24 cellular contexts compared by ENCODE assay signal in the genomic region with DNA sequence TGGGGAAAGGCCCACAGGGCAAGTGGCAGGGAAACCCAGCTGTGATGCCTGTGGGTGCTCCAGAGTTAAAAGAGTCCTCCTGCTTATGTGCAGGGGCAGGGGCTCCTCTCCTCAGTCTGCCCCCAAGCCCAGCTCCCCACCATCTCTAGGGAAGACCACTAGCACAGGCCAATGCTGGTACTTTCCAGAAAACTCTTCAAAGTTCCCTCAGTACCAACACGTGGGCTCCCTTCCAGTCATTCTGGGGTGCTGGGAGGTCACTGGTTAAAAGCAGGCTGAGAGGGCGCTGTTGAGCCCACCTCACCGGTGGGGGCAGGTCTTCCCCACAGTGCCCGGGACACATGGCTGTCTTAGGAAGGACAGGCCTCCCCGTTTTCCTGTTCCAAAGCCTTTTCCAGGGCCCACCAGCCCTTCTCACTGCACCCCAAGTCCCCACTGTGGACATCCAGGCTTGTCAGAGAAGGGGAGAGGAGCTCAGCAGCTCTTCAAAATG.
A peak's percentile ranks its signal among the peaks of the same experiment; 100 is the strongest.
DNase-seq lines count a peak whose midpoint lies in the region; ATAC-seq and TF ChIP-seq lines count a peak whose summit lies in the region.
"Had no signal": no experiment of that assay in that cellular context is flagged by ENCODE, and none has a peak within 500 bp of the region (broad histone marks: within the 10 kb centered on the region; RNA-seq: fewer than 3 reads in every experiment).

No MANE protein-coding gene starts in this region.

- H3K4me1 ChIP-seq in H9 (ENCODE audit: insufficient read depth, low read length) (no peaks in the 10 kb centered on the region), mesendoderm (ENCODE audit: control insufficient read depth, low read depth, low read length) (no peaks in the 10 kb centered on the region), aorta (ENCODE audit: control insufficient read depth in 1 of 2, insufficient read depth in 2 of 2, low read length in 2 of 2) (no peaks in the 10 kb centered on the region)
- H3K4me1 ChIP-seq: body of pancreas, pancreas had no signal

- H3K79me2 ChIP-seq in H9 (ENCODE audit: insufficient read depth, low read length) (no peaks in the 10 kb centered on the region), mesendoderm (ENCODE audit: control insufficient read depth, insufficient read depth, low read length) (no peaks in the 10 kb centered on the region)

- H3K4me3 ChIP-seq in mesendoderm (ENCODE audit: low read length) = no peak overlapping the region
- no peak overlapping the region for H3K4me3 ChIP-seq in aorta (ENCODE audit: low read length in 2 of 2)
- H3K4me3 ChIP-seq: body of pancreas, mucosa of descending colon, pancreas, skin epidermis had no signal

- H4K5ac ChIP-seq in H9 (ENCODE audit: insufficient read length, low read depth, low read length) (no peak overlapping the region), mesendoderm (ENCODE audit: low read length) (no peak overlapping the region)

- peaks cover 46% of the 10 kb centered on the region for H3K27me3 Mint-ChIP-seq in H9 (ENCODE audit: low read depth)

- TF ChIP-seq CTCF in 22Rv1 (IDR thresholded peaks at IDR 0.05) (peak; percentile 11; the same call in 1 of the 2 replicates), H9 (conservative IDR thresholded peaks at IDR 0.05) (peak; percentile 67)

- H3K4me2 ChIP-seq in H9 (ENCODE audit: insufficient read depth, insufficient read length, low read length) (no peak overlapping the region), mesendoderm (ENCODE audit: low read length) (no peak overlapping the region)

- no peak overlapping the region for H3K27ac ChIP-seq in 22Rv1
- no peak overlapping the region for H3K27ac ChIP-seq in H9 (ENCODE audit: insufficient read length, low read depth, low read length)
- H3K27ac ChIP-seq in angular gyrus (ENCODE audit: low read depth, low read length) = peak overlapping the region; percentile 4
- H3K27ac ChIP-seq in mesendoderm (ENCODE audit: low read depth, low read length) = no peak overlapping the region
- no peak overlapping the region for H3K27ac ChIP-seq in aorta (ENCODE audit: low read depth in 1 of 2, low read length in 2 of 2)
- H3K27ac ChIP-seq: body of pancreas, pancreas, skin epidermis had no signal

- H2AFZ ChIP-seq in H9 (ENCODE audit: low read length) = no peak overlapping the region

- H4K91ac ChIP-seq in H9 (ENCODE audit: insufficient read length, low read depth, low read length) = no peak overlapping the region

- peak; percentile 50 for DNase-seq in H9
- DNase-seq in iPS-NIHi7 (ENCODE audit: extremely low spot score) = peak; percentile 78
- DNase-seq in H4 (ENCODE audit: low spot score) = no peak
- no peak for DNase-seq in mesendoderm
- DNase-seq in superior temporal gyrus (ENCODE audit: extremely low spot score) = no peak
- DNase-seq in aorta = no peak
- DNase-seq: activated CD4-positive, alpha-beta memory T cell treated with anti-CD3 and anti-CD28 coated beads for 36 hours; activated CD4-positive, CD25-positive, alpha-beta regulatory T cell treated with anti-CD3 and anti-CD28 coated beads, Interleukin-2, amount 50 U/mL, for 72 hours; activated naive CD4-positive, alpha-beta T cell treated with Interleukin-2 at 50 U/mL for 16 hours; body of pancreas; CD4-positive, alpha-beta memory T cell; cerebellar nuclear complex; left colon; mucosa of descending colon; natural killer cell; NCI-H1048; pancreas; T-helper 2 cell had no signal

- H3K23ac ChIP-seq in H9 (ENCODE audit: insufficient read length, low read depth, low read length) (no peak overlapping the region), mesendoderm (ENCODE audit: low read length) (no peak overlapping the region)

- H3K4me1 Mint-ChIP-seq in H9 = peaks cover 10 to 22% of the 10 kb centered on the region in 2 experiments
- H3K4me1 Mint-ChIP-seq: CD4-positive, alpha-beta memory T cell; IgD-negative memory B cell; natural killer cell; stimulated activated memory B cell treated with anti-CD40 and anti-IgM and Interleukin-4, amounts not matched to agents 10 μg/mL and 1 μg/mL and 100 μg/mL, for 72 hours had no signal

- H3K27ac Mint-ChIP-seq in H9 = no peak overlapping the region
- H3K27ac Mint-ChIP-seq: activated CD4-positive, alpha-beta memory T cell treated with anti-CD3 and anti-CD28 coated beads for 36 hours; CD4-positive, alpha-beta memory T cell; IgD-negative memory B cell; natural killer cell; stimulated activated memory B cell treated with anti-CD40 and anti-IgM and Interleukin-4, amounts not matched to agents 10 μg/mL and 1 μg/mL and 100 μg/mL, for 72 hours had no signal

- H3K14ac ChIP-seq in H9 (ENCODE audit: insufficient read depth, low read length) = no peak overlapping the region

- no peaks in the 10 kb centered on the region for H3K36me3 ChIP-seq in mesendoderm (ENCODE audit: control insufficient read depth, insufficient read depth, low read length)
- H3K36me3 ChIP-seq in aorta (ENCODE audit: control insufficient read depth in 1 of 2, insufficient read depth in 2 of 2, low read length in 1 of 2) = no peaks in the 10 kb centered on the region
- H3K36me3 ChIP-seq: pancreas had no signal

- H2BK15ac ChIP-seq in H9 (ENCODE audit: low read depth, low read length) = no peak overlapping the region
- no peak overlapping the region for H2BK15ac ChIP-seq in mesendoderm (replicated peaks; ENCODE audit: low read depth)

- no peak overlapping the region for H3T11ph ChIP-seq in H9 (ENCODE audit: low read length)

- no peak overlapping the region for H2BK12ac ChIP-seq in H9 (ENCODE audit: insufficient read length, low read depth, low read length)

- WGBS in H9 (ENCODE audit: extremely low coverage, insufficient read length, low lambda C conversion rate) = no CpG with 5 or more reads among the region's 5 CpGs
- no CpG with 5 or more reads among the region's 5 CpGs for WGBS in mesendoderm (ENCODE audit: extremely low coverage, insufficient coverage, low lambda C conversion rate)
- WGBS in aorta, 2 donors = 58% methylated on average over 5 of the region's 5 CpGs

- H3K18ac ChIP-seq in H9 (ENCODE audit: insufficient read length, low read depth, low read length) (no peak overlapping the region), mesendoderm (ENCODE audit: low read length) (no peak overlapping the region)

- intact Hi-C loops in aorta (cut with DNase I) = no loop called here

- no peaks in the 10 kb centered on the region for H3K9me3 Mint-ChIP-seq in H9
- H3K9me3 Mint-ChIP-seq: activated CD4-positive, alpha-beta memory T cell treated with anti-CD3 and anti-CD28 coated beads for 36 hours; natural killer cell; stimulated activated memory B cell treated with anti-CD40 and anti-IgM and Interleukin-4, amounts not matched to agents 10 μg/mL and 1 μg/mL and 100 μg/mL, for 72 hours had no signal

- H2BK5ac ChIP-seq in H9 (ENCODE audit: insufficient read length, low read length) = no peak overlapping the region
- H2BK5ac ChIP-seq in mesendoderm (ENCODE audit: low read length) = no peak overlapping the region

- H3K9me3 ChIP-seq in H9 (ENCODE audit: control insufficient read depth, low read depth, low read length) (no peaks in the 10 kb centered on the region), aorta (ENCODE audit: control insufficient read depth, low read length) (no peaks in the 10 kb centered on the region)
- H3K9me3 ChIP-seq: body of pancreas, mucosa of descending colon, pancreas had no signal

- ATAC-seq in aorta (ENCODE audit: low FRiP score) = no peak
- ATAC-seq: body of pancreas, left colon, mucosa of descending colon, natural killer cell, SK-N-SH treated with all-trans-retinoic acid at 6 μM for 48 hours had no signal

- no peaks in the 10 kb centered on the region for H3K79me1 ChIP-seq in H9 (ENCODE audit: insufficient read depth, low read depth, low read length, poor library complexity, severe bottlenecking)
- no peaks in the 10 kb centered on the region for H3K79me1 ChIP-seq in mesendoderm (ENCODE audit: low read length)

- no peaks in the 10 kb centered on the region for H4K20me1 ChIP-seq in H9 (ENCODE audit: control insufficient read depth, insufficient read depth, insufficient read length)

- no peaks in the 10 kb centered on the region for H3K23me2 ChIP-seq in H9 (ENCODE audit: insufficient read length, low read depth, low read length, poor library complexity, severe bottlenecking)

- H3K9ac ChIP-seq in H9 (ENCODE audit: extremely low read depth, insufficient read length, low read length) (no peak overlapping the region), mesendoderm (ENCODE audit: low read length) (no peak overlapping the region)

- H3K27me3 ChIP-seq in H9 (ENCODE audit: insufficient read depth, low read length) (no peaks in the 10 kb centered on the region), mesendoderm (ENCODE audit: insufficient read depth, low read length, poor library complexity) (no peaks in the 10 kb centered on the region), aorta (ENCODE audit: control insufficient read depth in 1 of 2, insufficient read depth in 2 of 2, low read length in 1 of 2) (no peaks in the 10 kb centered on the region)
- H3K27me3 ChIP-seq: body of pancreas, pancreas had no signal

- H3K56ac ChIP-seq in H9 (ENCODE audit: insufficient read length, low read depth, low read length) (no peak overlapping the region), mesendoderm (ENCODE audit: low read length) (no peak overlapping the region)

- no peak overlapping the region for H3K4ac ChIP-seq in H9 (ENCODE audit: low read depth, low read length)
- H3K4ac ChIP-seq in mesendoderm (ENCODE audit: low read depth, low read length) = no peak overlapping the region

- H2BK120ac ChIP-seq in H9 (ENCODE audit: low read depth, low read length, poor library complexity, severe bottlenecking) = no peak overlapping the region
- no peak overlapping the region for H2BK120ac ChIP-seq in mesendoderm (ENCODE audit: low read depth, low read length)

- no peak overlapping the region for H2AK5ac ChIP-seq in H9 (ENCODE audit: insufficient read length, low read length)
- H2AK5ac ChIP-seq in mesendoderm (ENCODE audit: low read length) = no peak overlapping the region

- H4K8ac ChIP-seq in H9 (replicated peaks; ENCODE audit: insufficient read length, low read depth, low read length) (no peak overlapping the region), mesendoderm (ENCODE audit: low read depth, low read length) (no peak overlapping the region)

- no peaks in the 10 kb centered on the region for H3K36me3 Mint-ChIP-seq in H9 (ENCODE audit: insufficient read depth in 1 of 3, low read depth in 3 of 3)
- H3K36me3 Mint-ChIP-seq: activated CD4-positive, alpha-beta memory T cell treated with anti-CD3 and anti-CD28 coated beads for 36 hours; CD4-positive, alpha-beta memory T cell; IgD-negative memory B cell; natural killer cell; stimulated activated memory B cell treated with anti-CD40 and anti-IgM and Interleukin-4, amounts not matched to agents 10 μg/mL and 1 μg/mL and 100 μg/mL, for 72 hours had no signal

- H3K4me3 Mint-ChIP-seq in H9 = no peak overlapping the region
- H3K4me3 Mint-ChIP-seq: activated CD4-positive, alpha-beta memory T cell treated with anti-CD3 and anti-CD28 coated beads for 36 hours; CD4-positive, alpha-beta memory T cell; IgD-negative memory B cell; natural killer cell; stimulated activated memory B cell treated with anti-CD40 and anti-IgM and Interleukin-4, amounts not matched to agents 10 μg/mL and 1 μg/mL and 100 μg/mL, for 72 hours had no signal

- H2BK20ac ChIP-seq in H9 (ENCODE audit: low read depth, low read length, poor library complexity, severe bottlenecking) = no peak overlapping the region

Comparison
In these comparisons a context has a peak if more than half of its experiments do, and no peak if none do; other contexts are left out.
1. DNase-seq: peak in H9 (single experiment) and iPS-NIHi7 (single experiment); none in H4 (single experiment), mesendoderm (single experiment), superior temporal gyrus (single experiment) and aorta (0 of 2).